8 cellular contexts compared by ENCODE assay signal in genomic region chr7:133854739-133855138, GRCh38.
A peak's percentile ranks its signal among the peaks of the same experiment; 100 is the strongest.
DNase-seq lines count a peak whose midpoint lies in the region; ATAC-seq and TF ChIP-seq lines count a peak whose summit lies in the region.

No MANE protein-coding gene starts in this region.

- no peak overlapping the region for H3K27ac Mint-ChIP-seq in CD4-positive, alpha-beta memory T cell

- peak; percentile 33 for DNase-seq in DMS 273 treated with DMSO at 0.1 percent for 48 hours (lab: John Stamatoyannopoulos, UW)
- DNase-seq in Jurkat, Clone E6-1 (ENCODE audit: low read depth, low spot score) = peak; percentile 58
- peak; percentile 73 for DNase-seq in RKO (ENCODE audit: low spot score)
- DNase-seq in fibroblast of the aortic adventitia (ENCODE audit: low read depth) = peak; percentile 71
- no peak for DNase-seq in CD4-positive, alpha-beta memory T cell
- DNase-seq in HEK293T (ENCODE audit: extremely low spot score) = no peak

- no peaks in the 10 kb centered on the region for H3K27me3 ChIP-seq in CD4-positive, alpha-beta memory T cell (ENCODE audit: insufficient read depth, low read length)

- H3K36me3 ChIP-seq in CD4-positive, alpha-beta memory T cell (ENCODE audit: insufficient read depth, low read length) = no peaks in the 10 kb centered on the region

- H3K27ac ChIP-seq in CD4-positive, alpha-beta memory T cell (ENCODE audit: low read depth, low read length) = no peak overlapping the region

- ATAC-seq in GM18870 (IDR thresholded peaks at IDR 0.05; ENCODE audit: unreplicated experiment) = no peak
- ATAC-seq in GM19467 (IDR thresholded peaks at IDR 0.05; ENCODE audit: unreplicated experiment) = no peak

- H3K4me3 ChIP-seq in Jurkat, Clone E6-1 (ENCODE audit: low read length) = no peak overlapping the region
- no peak overlapping the region for H3K4me3 ChIP-seq in fibroblast of the aortic adventitia (ENCODE audit: low read depth, low read length)
- H3K4me3 ChIP-seq in CD4-positive, alpha-beta memory T cell (ENCODE audit: low read length in 2 of 2) = no peak overlapping the region

- peak; percentile 31 for TF ChIP-seq CTCF in fibroblast of the aortic adventitia (IDR thresholded peaks at IDR 0.05; ENCODE audit: insufficient read depth, low read length)

- H3K4me3 Mint-ChIP-seq in CD4-positive, alpha-beta memory T cell = no peak overlapping the region

- intact Hi-C loops in CD4-positive, alpha-beta memory T cell (cut with micrococcal nuclease) = no loop called here

- H3K27me3 Mint-ChIP-seq in CD4-positive, alpha-beta memory T cell = no peaks in the 10 kb centered on the region

- H3K4me1 Mint-ChIP-seq in CD4-positive, alpha-beta memory T cell = peaks cover 0 to 10% (median under 1%) of the 10 kb centered on the region in 4 donors

- H3K36me3 Mint-ChIP-seq in CD4-positive, alpha-beta memory T cell = peaks cover 0 to 18% of the 10 kb centered on the region in 2 donors

- CTCF ChIA-PET in CD4-positive, alpha-beta memory T cell (lab: Charles Lee; ENCODE audit: partially characterized antibody) = interaction anchor here (0.6 to 1.3 kb wide), 3 partner anchors 9 to 46 kb away, joined by 3 to 5 read pairs (median 4); no protein-coding TSS in a partner anchor
- CTCF ChIA-PET in HEK293T (lab: Yijun Ruan, JAX) = interaction anchor here (0.6 to 1.5 kb wide), 9 partner anchors 8 to 1029 kb away, joined by 3 to 7 read pairs (median 3); no protein-coding TSS in a partner anchor

- H3K4me1 ChIP-seq in CD4-positive, alpha-beta memory T cell (ENCODE audit: insufficient read depth, low read length) = no peaks in the 10 kb centered on the region

- POLR2A ChIA-PET in CD4-positive, alpha-beta memory T cell (lab: Charles Lee; ENCODE audit: partially characterized antibody) = no interaction called here
- POLR2A ChIA-PET in HEK293T (lab: Yijun Ruan, JAX) = no interaction called here

- no peaks in the 10 kb centered on the region for H3K9me3 ChIP-seq in CD4-positive, alpha-beta memory T cell (ENCODE audit: control insufficient read depth in 1 of 2, low read length in 2 of 2)

- peaks cover 0 to 1% (median 0%) of the 10 kb centered on the region in 8 donors for H3K9me3 Mint-ChIP-seq in CD4-positive, alpha-beta memory T cell

TF ChIP-seq in HEK293T, 16 proteins besides CTCF, POLR2A, EP300 and RAD21:
- TF ChIP-seq SUZ12 (IDR thresholded peaks at IDR 0.05) (no peak), FOXA1 (IDR thresholded peaks at IDR 0.05) (no peak), PKNOX1 (IDR thresholded peaks at IDR 0.05) (no peak), HDGF (IDR thresholded peaks at IDR 0.05; ENCODE audit: borderline replicate concordance) (no peak), ZNF384 (IDR thresholded peaks at IDR 0.05) (no peak)

Comparison
In these comparisons a context has a peak if more than half of its experiments do, and no peak if none do; other contexts are left out.
1. DNase-seq: peak in DMS 273 treated with DMSO at 0.1 percent for 48 hours (single experiment), Jurkat, Clone E6-1 (single experiment), RKO (single experiment) and fibroblast of the aortic adventitia (single experiment); none in CD4-positive, alpha-beta memory T cell (0 of 5) and HEK293T (single experiment).